In genomic region chr3:168077091-168077490, GRCh38 we compare ENCODE assay signal across 14 cellular contexts. TPM values are rescaled to one million over a fixed set of nuclear protein-coding genes. Genes with fewer than 3 reads are reported as not detected.
"Had no signal": no experiment of that assay in that cellular context is flagged by ENCODE, and none has a peak within 500 bp of the region (broad histone marks: within the 10 kb centered on the region; RNA-seq: fewer than 3 reads in every experiment).

No MANE protein-coding gene starts in this region.

- H2AFZ ChIP-seq: hepatocyte had no signal

- H3K27me3 ChIP-seq: ascending aorta, colonic mucosa, gastroesophageal sphincter, hepatocyte, stomach had no signal

- H3K9me3 ChIP-seq: ascending aorta, colonic mucosa, gastroesophageal sphincter, stomach, thoracic aorta had no signal

- ATAC-seq: activated naive CD8-positive, alpha-beta T cell treated with anti-CD3 and anti-CD28 coated beads, Interleukin-2, amount 50 U/mL, for 24 hours; gastroesophageal sphincter; naive thymus-derived CD4-positive, alpha-beta T cell had no signal

- H3K27ac ChIP-seq: ascending aorta, colonic mucosa, gastroesophageal sphincter, hepatocyte, skin epidermis, stomach, thoracic aorta had no signal

- H3K4me2 ChIP-seq: hepatocyte had no signal

- FAIRE-seq: endothelial cell of umbilical vein had no signal

- H3K36me3 ChIP-seq: ascending aorta, colonic mucosa, gastroesophageal sphincter, stomach, thoracic aorta had no signal

- H3K4me1 ChIP-seq: ascending aorta, colonic mucosa had no signal

- H3K4me3 ChIP-seq: ascending aorta, colonic mucosa, gastroesophageal sphincter, hepatocyte, lung, skin epidermis, stomach, thoracic aorta had no signal

- DNase-seq: activated CD4-positive, alpha-beta memory T cell treated with anti-CD3 and anti-CD28 coated beads for 36 hours; activated CD4-positive, CD25-positive, alpha-beta regulatory T cell treated with anti-CD3 and anti-CD28 coated beads, Interleukin-2, amount 50 U/mL, for 72 hours; activated naive CD4-positive, alpha-beta T cell; activated naive CD8-positive, alpha-beta T cell treated with anti-CD3 and anti-CD28 coated beads, Interleukin-2, amount 50 U/mL, for 24 hours; colonic mucosa; naive thymus-derived CD4-positive, alpha-beta T cell; stomach had no signal

RNA-seq across cellular contexts. Expression of gene GOLIM4, which starts 18.6 kb away (rescaled TPM):
- polyA plus RNA-seq: naive thymus-derived CD4-positive, alpha-beta T cell had no signal
